In genomic region chr16:3175157-3176153, GRCh38 we compare ENCODE assay signal across 8 cellular contexts. TPM values are rescaled to one million over a fixed set of nuclear protein-coding genes. Genes with fewer than 3 reads are reported as not detected.
DNase-seq lines count a peak whose midpoint lies in the region; ATAC-seq and TF ChIP-seq lines count a peak whose summit lies in the region.

No MANE protein-coding gene starts in this region.

- peaks cover 4 to 45% (median 40%) of the 10 kb centered on the region in 7 donors for H3K9me3 Mint-ChIP-seq in CD14-positive monocyte

- peak overlapping the region; percentile 16 to 85 for H3K4me3 Mint-ChIP-seq in CD14-positive monocyte

- TF ChIP-seq CTCF in CD14-positive monocyte (IDR thresholded peaks at IDR 0.05): no peak

- DNase-seq in CD14-positive monocyte (ENCODE audit: low spot score): no peak
- peak; percentile 65 for DNase-seq in HPDE6-E6E7 (ENCODE audit: extremely low spot score)
- peak; percentile 68 for DNase-seq in UCSD-AML1 (lab: John Stamatoyannopoulos, UW; ENCODE audit: unreplicated experiment)
- DNase-seq in iPS-NIHi11 (ENCODE audit: low spot score): peak; percentile 43
- DNase-seq in NCI-H510A treated with DMSO at 0.1 percent for 48 hours (lab: John Stamatoyannopoulos, UW): no peak
- DNase-seq in NCI-H526 treated with DMSO at 0.1 percent for 48 hours (lab: John Stamatoyannopoulos, UW): no peak

- peaks cover 21% of the 10 kb centered on the region for H3K4me1 Mint-ChIP-seq in CD14-positive monocyte

- ATAC-seq in GM18511 (IDR thresholded peaks at IDR 0.05; ENCODE audit: unreplicated experiment): no peak
- ATAC-seq in GM18858 (IDR thresholded peaks at IDR 0.05; ENCODE audit: unreplicated experiment): no peak

- H3K27me3 Mint-ChIP-seq in CD14-positive monocyte (ENCODE audit: low read depth in 3 of 3): peaks cover 96 to 98% (median 98%) of the 10 kb centered on the region in 3 donors

- peaks cover 5 to 10% of the 10 kb centered on the region in 2 donors for H3K36me3 Mint-ChIP-seq in CD14-positive monocyte

- intact Hi-C loops in CD14-positive monocyte (cut with micrococcal nuclease): no loop called here

- H3K27ac Mint-ChIP-seq in CD14-positive monocyte: no peak overlapping the region

RNA-seq across cellular contexts. Expression of gene OR1F1, which starts 12.5 kb away (rescaled TPM):
- polyA plus RNA-seq in CD14-positive monocyte: not detected

RNA-seq across cellular contexts. Expression of gene ZNF213, which starts 40.6 kb away (rescaled TPM):
- polyA plus RNA-seq in CD14-positive monocyte: 1 to 10 TPM; 1.5 to 2.6 TPM

RNA-seq across cellular contexts. Expression of gene ZNF200, which starts 59.5 kb away (rescaled TPM):
- 1 to 10 TPM; 2.0 to 2.8 TPM for polyA plus RNA-seq in CD14-positive monocyte

Comparison
In these comparisons a context has a peak if more than half of its experiments do, and no peak if none do; other contexts are left out.
1. DNase-seq: peak in HPDE6-E6E7 (single experiment), UCSD-AML1 (single experiment) and iPS-NIHi11 (single experiment); none in CD14-positive monocyte (single experiment), NCI-H510A treated with DMSO at 0.1 percent for 48 hours (single experiment) and NCI-H526 treated with DMSO at 0.1 percent for 48 hours (single experiment).